Comparison of ENCODE assay signal across 17 cellular contexts in the genomic region with DNA sequence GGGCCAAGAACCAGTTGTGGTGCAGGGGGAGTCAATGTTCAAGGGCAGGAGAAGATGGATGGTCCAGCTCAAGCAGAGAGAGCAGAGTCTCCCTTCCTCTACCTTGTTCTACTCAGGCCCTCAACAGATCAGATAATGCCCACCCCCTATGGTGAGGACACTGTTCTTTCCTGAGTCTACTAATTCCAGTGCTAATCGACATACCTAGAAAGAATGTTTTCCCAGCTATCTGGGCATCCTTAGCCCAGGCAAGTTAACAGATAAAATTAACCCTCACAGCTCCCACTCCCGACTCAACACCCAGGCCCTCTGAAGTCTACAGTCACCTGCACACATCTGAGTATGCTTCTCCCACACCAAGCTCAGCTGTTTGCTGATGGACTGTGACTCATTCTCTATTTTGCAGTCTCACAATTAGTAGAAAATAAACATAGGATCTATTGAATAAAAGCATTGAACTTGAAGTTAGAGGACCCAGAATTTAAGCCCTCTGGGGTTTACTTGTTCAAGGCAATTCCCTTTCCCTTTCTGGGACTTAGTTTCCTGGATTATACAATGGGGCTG. TPM values are rescaled to one million over a fixed set of nuclear protein-coding genes. Genes with fewer than 3 reads are reported as not detected.
DNase-seq lines count a peak whose midpoint lies in the region; ATAC-seq and TF ChIP-seq lines count a peak whose summit lies in the region.
"Had no signal": no experiment of that assay in that cellular context is flagged by ENCODE, and none has a peak within 500 bp of the region (broad histone marks: within the 10 kb centered on the region; RNA-seq: fewer than 3 reads in every experiment).

No MANE protein-coding gene starts in this region.

- H3K4me1 ChIP-seq in PC-9 (replicated peaks; ENCODE audit: insufficient read depth) (peaks cover 20% of the 10 kb centered on the region), foreskin keratinocyte (no peaks in the 10 kb centered on the region)
- H3K4me1 ChIP-seq: Peyer's patch had no signal

- H3K4me3 ChIP-seq in PC-9: no peak overlapping the region
- H3K4me3 ChIP-seq: Peyer's patch had no signal

- H3K36me3 Mint-ChIP-seq in T-helper 1 cell treated with Interleukin-12 subunit alpha and Interleukin-12 subunit beta and Interleukin-4 antibody, amounts not matched to agents 30 μg/mL and 1 μg/mL, for 36 hours (ENCODE audit: low read depth): no peaks in the 10 kb centered on the region
- H3K36me3 Mint-ChIP-seq in activated CD8-positive, alpha-beta memory T cell treated with anti-CD3 and anti-CD28 coated beads, Interleukin-2, amount 10 ng/mL, durations not matched to agents 7 days and 5 days: peaks cover 4% of the 10 kb centered on the region

- ATAC-seq in foreskin keratinocyte (peak; percentile 23), GM19455 (IDR thresholded peaks at IDR 0.05; ENCODE audit: unreplicated experiment) (no peak)
- ATAC-seq in activated CD8-positive, alpha-beta memory T cell treated with anti-CD3 and anti-CD28 coated beads, Interleukin-2, amount 10 ng/mL, durations not matched to agents 7 days and 5 days: no peak
- ATAC-seq: HepG2 had no signal

- peaks cover 13% of the 10 kb centered on the region; the same call in 1 of the 2 replicates for H3F3A ChIP-seq in PC-9 (ENCODE audit: insufficient read depth, low read depth)

- H3K27ac ChIP-seq in PC-9 (peak overlapping the region; percentile 50), foreskin keratinocyte (no peak overlapping the region)
- H3K27ac ChIP-seq: Peyer's patch had no signal

- CTCF ChIA-PET in PC-9 (lab: Charles Lee): interaction anchor here (0.8 kb wide), 1 partner anchor 181 kb away, joined by 4 read pairs; no protein-coding TSS in a partner anchor
- CTCF ChIA-PET in activated CD8-positive, alpha-beta memory T cell treated with anti-CD3 and anti-CD28 coated beads, Interleukin-2, amount 10 ng/mL, durations not matched to agents 7 days and 5 days (lab: Charles Lee): no interaction called here

- no TSS peak for BruUV-seq in PC-9 (replicated peaks; lab: Mats Ljungman, UMichigan)

- H3K9me3 Mint-ChIP-seq in T-helper 1 cell treated with Interleukin-12 subunit alpha and Interleukin-12 subunit beta and Interleukin-4 antibody, amounts not matched to agents 30 μg/mL and 1 μg/mL, for 36 hours: peaks cover 22% of the 10 kb centered on the region
- H3K9me3 Mint-ChIP-seq in activated CD8-positive, alpha-beta memory T cell treated with anti-CD3 and anti-CD28 coated beads, Interleukin-2, amount 10 ng/mL, durations not matched to agents 7 days and 5 days (ENCODE audit: low read depth): peaks cover 2% of the 10 kb centered on the region

- H3K27me3 ChIP-seq in PC-9 (ENCODE audit: insufficient read depth, low read depth) (no peaks in the 10 kb centered on the region), foreskin keratinocyte (no peaks in the 10 kb centered on the region)
- H3K27me3 ChIP-seq: Peyer's patch had no signal

- DNase-seq in T-helper 1 cell: no peak
- no peak for DNase-seq in PC-9
- DNase-seq in foreskin keratinocyte: no peak
- peak; percentile 33 for DNase-seq in renal cortical epithelial cell (ENCODE audit: low read depth)
- no peak for DNase-seq in activated CD8-positive, alpha-beta memory T cell treated with anti-CD3 and anti-CD28 coated beads, Interleukin-2, amount 10 ng/mL, durations not matched to agents 7 days and 5 days
- no peak for DNase-seq in SHP77 treated with DMSO at 0.1 percent for 48 hours (lab: John Stamatoyannopoulos, UW)
- DNase-seq: 8988T, C1 segment of cervical spinal cord, MM.1S, NCI-H1930, NCI-H2171, NCI-H774, Peyer's patch, SHP77 had no signal

- intact Hi-C loops in PC-9 (cut with micrococcal nuclease; ENCODE audit: unreplicated experiment): no loop called here

- no peak for TF ChIP-seq CTCF in PC-9 (conservative IDR thresholded peaks at IDR 0.05)
- TF ChIP-seq CTCF in foreskin keratinocyte (conservative IDR thresholded peaks at IDR 0.05): no peak

- peak overlapping the region; percentile 39 for H3K27ac Mint-ChIP-seq in T-helper 1 cell treated with Interleukin-12 subunit alpha and Interleukin-12 subunit beta and Interleukin-4 antibody, amounts not matched to agents 30 μg/mL and 1 μg/mL, for 36 hours
- H3K27ac Mint-ChIP-seq in activated CD8-positive, alpha-beta memory T cell treated with anti-CD3 and anti-CD28 coated beads, Interleukin-2, amount 10 ng/mL, durations not matched to agents 7 days and 5 days: no peak overlapping the region

- peaks cover 15% of the 10 kb centered on the region for H3K27me3 Mint-ChIP-seq in T-helper 1 cell treated with Interleukin-12 subunit alpha and Interleukin-12 subunit beta and Interleukin-4 antibody, amounts not matched to agents 30 μg/mL and 1 μg/mL, for 36 hours (ENCODE audit: low read depth)
- peaks cover 21% of the 10 kb centered on the region for H3K27me3 Mint-ChIP-seq in activated CD8-positive, alpha-beta memory T cell treated with anti-CD3 and anti-CD28 coated beads, Interleukin-2, amount 10 ng/mL, durations not matched to agents 7 days and 5 days

- no peaks in the 10 kb centered on the region for H3K36me3 ChIP-seq in PC-9 (ENCODE audit: low read depth)
- H3K36me3 ChIP-seq: Peyer's patch had no signal

- POLR2A ChIA-PET in PC-9 (lab: Charles Lee; ENCODE audit: unreplicated experiment): no interaction called here

- no peaks in the 10 kb centered on the region for H3K9me2 ChIP-seq in PC-9 (ENCODE audit: insufficient read depth)

- peaks cover 24% of the 10 kb centered on the region for H3K4me1 Mint-ChIP-seq in T-helper 1 cell treated with Interleukin-12 subunit alpha and Interleukin-12 subunit beta and Interleukin-4 antibody, amounts not matched to agents 30 μg/mL and 1 μg/mL, for 36 hours (ENCODE audit: low read depth)
- peaks cover 21% of the 10 kb centered on the region for H3K4me1 Mint-ChIP-seq in activated CD8-positive, alpha-beta memory T cell treated with anti-CD3 and anti-CD28 coated beads, Interleukin-2, amount 10 ng/mL, durations not matched to agents 7 days and 5 days

- no peaks in the 10 kb centered on the region; the same call in 1 of the 2 replicates for H4K20me1 ChIP-seq in PC-9 (ENCODE audit: insufficient read depth)

- H3K9me3 ChIP-seq in PC-9 (ENCODE audit: insufficient read depth, low read depth): no peaks in the 10 kb centered on the region
- H3K9me3 ChIP-seq: Peyer's patch had no signal

- H2AFZ ChIP-seq in PC-9: no peak overlapping the region

- H3K4me3 Mint-ChIP-seq in T-helper 1 cell treated with Interleukin-12 subunit alpha and Interleukin-12 subunit beta and Interleukin-4 antibody, amounts not matched to agents 30 μg/mL and 1 μg/mL, for 36 hours: no peak overlapping the region
- no peak overlapping the region for H3K4me3 Mint-ChIP-seq in activated CD8-positive, alpha-beta memory T cell treated with anti-CD3 and anti-CD28 coated beads, Interleukin-2, amount 10 ng/mL, durations not matched to agents 7 days and 5 days

- H3K79me2 ChIP-seq in PC-9 (ENCODE audit: low read depth): no peaks in the 10 kb centered on the region

- H3K4me2 ChIP-seq in PC-9: peak overlapping the region; percentile 12; the same call in 1 of the 2 replicates

RNA-seq across cellular contexts. Expression of a gene that starts 17.1 kb away (rescaled TPM):
- total RNA-seq in PC-9 (2021) (0.73 and 1.6 TPM in 2 replicates), foreskin keratinocyte (2.0 and 2.7 TPM in 2 replicates), renal cortical epithelial cell (0.35 and 0.87 TPM in 2 replicates)
- 1.3 and 2.4 TPM in 2 replicates for polyA plus RNA-seq in foreskin keratinocyte
- total RNA-seq in activated CD8-positive, alpha-beta memory T cell treated with anti-CD3 and anti-CD28 coated beads, Interleukin-2, amount 10 ng/mL, durations not matched to agents 7 days and 5 days: not detected
- total RNA-seq: HepG2 had no signal
